22 cellular contexts compared by ENCODE assay signal in genomic region chr5:173630724-173631365, GRCh38. TPM values are rescaled to one million over a fixed set of nuclear protein-coding genes. Genes with fewer than 3 reads are reported as not detected.
DNase-seq lines count a peak whose midpoint lies in the region; ATAC-seq, FAIRE-seq and TF ChIP-seq lines count a peak whose summit lies in the region.
"Had no signal": no experiment of that assay in that cellular context is flagged by ENCODE, and none has a peak within 500 bp of the region (broad histone marks: within the 10 kb centered on the region; RNA-seq: fewer than 3 reads in every experiment).

No MANE protein-coding gene starts in this region.

- H3K79me2 ChIP-seq in HepG2 (ENCODE audit: insufficient read depth, low read length), result no peaks in the 10 kb centered on the region
- H3K79me2 ChIP-seq in smooth muscle cell (ENCODE audit: low read depth), result no peaks in the 10 kb centered on the region

- peaks cover 69% of the 10 kb centered on the region for H3K4me1 ChIP-seq in HepG2 (ENCODE audit: insufficient read depth, low read length)
- H3K4me1 ChIP-seq in right lobe of liver, result peaks cover 0 to 18% (median 4%) of the 10 kb centered on the region in 4 donors
- no peaks in the 10 kb centered on the region for H3K4me1 ChIP-seq in endodermal cell (ENCODE audit: control insufficient read depth, insufficient read depth, low read length)
- peaks cover 8% of the 10 kb centered on the region for H3K4me1 ChIP-seq in smooth muscle cell (ENCODE audit: low read depth)

- H3K27me3 ChIP-seq in HepG2 (ENCODE audit: control insufficient read depth in 1 of 2, insufficient read depth in 2 of 2, low read length in 2 of 2), result peaks cover 0 to 1% of the 10 kb centered on the region in 2 experiments; a peak in 2 of 5 replicates
- H3K27me3 ChIP-seq in right lobe of liver, result no peaks in the 10 kb centered on the region
- H3K27me3 ChIP-seq in endodermal cell (ENCODE audit: control insufficient read depth, insufficient read depth, low read length, poor library complexity, severe bottlenecking), result no peaks in the 10 kb centered on the region
- no peaks in the 10 kb centered on the region for H3K27me3 ChIP-seq in smooth muscle cell (ENCODE audit: low read depth)

- H3K4me3 Mint-ChIP-seq in endodermal cell (no peak overlapping the region), nephron (no peak overlapping the region)
- H3K4me3 Mint-ChIP-seq: CD8-positive, alpha-beta T cell had no signal

- H3K36me3 ChIP-seq in HepG2 (replicated peaks in 1 of 2; ENCODE audit: control insufficient read depth in 1 of 2, insufficient read depth in 2 of 2, low read length in 2 of 2) (no peaks in the 10 kb centered on the region), right lobe of liver (no peaks in the 10 kb centered on the region), endodermal cell (ENCODE audit: control insufficient read depth, insufficient read depth, low read length) (no peaks in the 10 kb centered on the region), smooth muscle cell (ENCODE audit: low read depth) (no peaks in the 10 kb centered on the region)

- no peaks in the 10 kb centered on the region for H3K9me3 Mint-ChIP-seq in endodermal cell
- no peaks in the 10 kb centered on the region for H3K9me3 Mint-ChIP-seq in nephron
- H3K9me3 Mint-ChIP-seq: CD8-positive, alpha-beta T cell had no signal

- 22% methylated on average over 6 of the region's 6 CpGs for whole genome bisulfite sequencing in HepG2 (ENCODE audit: low lambda C conversion rate)
- WGBS in right lobe of liver (ENCODE audit: insufficient coverage, low coverage, low lambda C conversion rate, missing lambda C conversion rate), result 61% methylated on average over 2 of the region's 6 CpGs
- 89 to 92% methylated on average over 5 to 6 of the region's 6 CpGs for WGBS in endodermal cell (ENCODE audit: insufficient coverage in 1 of 2, insufficient read length in 1 of 2), 2 experiments
- WGBS in smooth muscle cell (ENCODE audit: low lambda C conversion rate), result 88% methylated on average over 6 of the region's 6 CpGs

- H3K27ac Mint-ChIP-seq in endodermal cell, result no peak overlapping the region
- H3K27ac Mint-ChIP-seq in nephron, result peak overlapping the region; percentile 43 to 63 (median 53)
- H3K27ac Mint-ChIP-seq: CD8-positive, alpha-beta T cell had no signal

- H3K4me2 ChIP-seq in HepG2 (ENCODE audit: low read depth, low read length) (peak overlapping the region; percentile 60), smooth muscle cell (no peak overlapping the region)
- H3K4me2 ChIP-seq: KMS-11 had no signal

- H3K9ac ChIP-seq in HepG2 (ENCODE audit: insufficient read depth, low read depth, low read length) (no peak overlapping the region), endodermal cell (ENCODE audit: extremely low read depth, low read length, poor library complexity, severe bottlenecking) (no peak overlapping the region), smooth muscle cell (ENCODE audit: low read depth) (no peak overlapping the region)
- H3K9ac ChIP-seq: KMS-11 had no signal

- H3K9me3 ChIP-seq in HepG2 (ENCODE audit: low read length) (no peaks in the 10 kb centered on the region), right lobe of liver (no peaks in the 10 kb centered on the region), endodermal cell (ENCODE audit: control insufficient read depth, low read length) (no peaks in the 10 kb centered on the region), smooth muscle cell (replicated peaks; ENCODE audit: low read depth) (no peaks in the 10 kb centered on the region)

- no peak overlapping the region for H2AFZ ChIP-seq in HepG2 (ENCODE audit: low read length)
- no peak overlapping the region for H2AFZ ChIP-seq in smooth muscle cell (ENCODE audit: low read depth)

- ATAC-seq in HepG2, result peak; percentile 29; the same call in 1 of the 3 replicates
- no peak for ATAC-seq in right lobe of liver
- ATAC-seq: CD8-positive, alpha-beta T cell; GM12878 had no signal

- FAIRE-seq in HepG2 (lab: Jason Lieb, UNC), result no peak
- FAIRE-seq: GM12878 had no signal

- TF ChIP-seq POLR2A in HepG2 (IDR thresholded peaks at IDR 0.05; ENCODE audit: insufficient read depth in 1 of 2, low read depth in 2 of 2, low read length in 2 of 2) (no peak), right lobe of liver (IDR thresholded peaks at IDR 0.05) (no peak)

- POLR2A ChIA-PET in HepG2 (lab: Yijun Ruan, JAX), result no interaction called here

- BruUV-seq in HepG2 (replicated peaks; lab: Mats Ljungman, UMichigan), result no TSS peak

- no peak for TF ChIP-seq EP300 in HepG2 (IDR thresholded peaks at IDR 0.05; ENCODE audit: low read depth in 2 of 2, low read length in 2 of 2)
- no peak for TF ChIP-seq EP300 in HepG2 (CRISPR knock-in tag; IDR thresholded peaks at IDR 0.05; ENCODE audit: borderline replicate concordance)

- no peak for TF ChIP-seq CTCF in HepG2 (CRISPR knock-in tag; IDR thresholded peaks at IDR 0.05)
- TF ChIP-seq CTCF in right lobe of liver (IDR thresholded peaks at IDR 0.05), result no peak
- no peak for TF ChIP-seq CTCF in endodermal cell (conservative IDR thresholded peaks at IDR 0.05)
- TF ChIP-seq CTCF in nephron (IDR thresholded peaks at IDR 0.05; ENCODE audit: unreplicated experiment in 3 of 3), result no peak
- TF ChIP-seq CTCF in smooth muscle cell (IDR thresholded peaks at IDR 0.05; ENCODE audit: borderline replicate concordance, insufficient read depth, poor library complexity, severe bottlenecking), result no peak

- no peaks in the 10 kb centered on the region for H3F3A ChIP-seq in smooth muscle cell (ENCODE audit: low read depth)

- CTCF ChIA-PET in HepG2 (lab: Yijun Ruan, JAX; ENCODE audit: low intra/inter-chr PET ratio, low total read pairs), result no interaction called here

- no peak for TF ChIP-seq RAD21 in HepG2 (CRISPR knock-in tag; IDR thresholded peaks at IDR 0.05)

- H3K27me3 Mint-ChIP-seq in endodermal cell (ENCODE audit: insufficient read depth) (peaks cover 9% of the 10 kb centered on the region), nephron (ENCODE audit: low read depth) (peaks cover 7% of the 10 kb centered on the region)

- DNase-seq in HepG2 (ENCODE audit: low spot score) (no peak), right lobe of liver (no peak), endodermal cell (peak; percentile 26), smooth muscle cell (lab: John Stamatoyannopoulos, UW; ENCODE audit: unreplicated experiment) (no peak), SKM-1 (lab: John Stamatoyannopoulos, UW; ENCODE audit: unreplicated experiment) (no peak), NCI-H146 treated with DMSO at 0.1 percent for 48 hours (lab: John Stamatoyannopoulos, UW; ENCODE audit: unreplicated experiment) (no peak)
- DNase-seq in stimulated activated CD4-positive, alpha-beta T cell treated with anti-CD3 and anti-CD28 coated beads, Interleukin-12 subunit alpha, Interleukin-12 subunit beta, amount 100 ng/mL, for 4 hours, result no peak
- DNase-seq: 8988T; Calu3; CD8-positive, alpha-beta T cell; EL; GOT3; NCI-H1417; NCI-H187 treated with DMSO at 0.1 percent for 48 hours; NCI-H2227 treated with DMSO at 0.1 percent for 48 hours; NCI-H510A treated with DMSO at 0.1 percent for 48 hours; NCI-H774; OCI-M1; SIG-M5 had no signal

- no peaks in the 10 kb centered on the region for H3K36me3 Mint-ChIP-seq in endodermal cell (ENCODE audit: low read depth)
- no peaks in the 10 kb centered on the region for H3K36me3 Mint-ChIP-seq in nephron (ENCODE audit: low read depth)
- H3K36me3 Mint-ChIP-seq: CD8-positive, alpha-beta T cell had no signal

- H4K20me1 ChIP-seq in HepG2 (ENCODE audit: insufficient read depth, low read length) (no peaks in the 10 kb centered on the region), smooth muscle cell (ENCODE audit: low read depth) (no peaks in the 10 kb centered on the region)

- intact Hi-C loops in HepG2 (cut with micrococcal nuclease; ENCODE audit: unreplicated experiment), result no loop called here
- intact Hi-C loops in right lobe of liver (cut with DNase I), result no loop called here

- H3K4me1 Mint-ChIP-seq in endodermal cell, result peaks cover 16% of the 10 kb centered on the region
- peaks cover 49% of the 10 kb centered on the region for H3K4me1 Mint-ChIP-seq in nephron

- in situ Hi-C loops in HepG2 (cut with HindIII; ENCODE audit: extremely low pct_ligation_motif_present, low pct_unique_long_range_greater_than_20kb), result no loop called here

- no peak overlapping the region for H3K27ac ChIP-seq in HepG2 (ENCODE audit: extremely low read length, insufficient read depth, low read length)
- H3K27ac ChIP-seq in right lobe of liver, result no peak overlapping the region
- no peak overlapping the region for H3K27ac ChIP-seq in endodermal cell (ENCODE audit: low read depth, low read length)
- H3K27ac ChIP-seq in smooth muscle cell (ENCODE audit: low read depth), result no peak overlapping the region
- H3K27ac ChIP-seq: KMS-11 had no signal

- H3K4me3 ChIP-seq in HepG2 (replicated peaks in 1 of 3; ENCODE audit: insufficient read depth in 1 of 3, low read depth in 2 of 3, low read length in 3 of 3), result peak overlapping the region in 1 of 3 experiments; percentile 32; a peak in 2 of 6 replicates
- H3K4me3 ChIP-seq in right lobe of liver, result no peak overlapping the region
- H3K4me3 ChIP-seq in endodermal cell (ENCODE audit: low read length), result no peak overlapping the region
- no peak overlapping the region for H3K4me3 ChIP-seq in smooth muscle cell
- H3K4me3 ChIP-seq: GM12878 had no signal

RNA-seq across cellular contexts. Expression of gene BOD1, which starts 14.4 kb away (rescaled TPM):
- 103 and 107 TPM in 2 replicates for total RNA-seq in HepG2 (2016; rRNA removed; fragmentation: Illumina TruSeq; extraction: Trizol)
- total RNA-seq in HepG2 (2016; cell fraction: cytosol; rRNA removed; fragmentation: Illumina TruSeq; extraction: Trizol; ENCODE audit: low read depth), result 294 and 338 TPM in 2 replicates
- 97.4 and 104 TPM in 2 replicates for total RNA-seq in HepG2 (2016; cell fraction: insoluble cytoplasmic fraction; rRNA removed; fragmentation: Illumina TruSeq; extraction: Trizol)
- total RNA-seq in HepG2 (2016; cell fraction: membrane; rRNA removed; fragmentation: Illumina TruSeq; extraction: Trizol), result 322 and 357 TPM in 2 replicates
- 52.9 and 56.3 TPM in 2 replicates for total RNA-seq in HepG2 (2016; cell fraction: nucleus; rRNA removed; fragmentation: Illumina TruSeq; extraction: Trizol)
- polyA plus RNA-seq in HepG2 (2011; rRNA removed), result 68.6 and 81.5 TPM in 2 replicates
- polyA plus RNA-seq in HepG2 (2011; cell fraction: cytosol; rRNA removed), result 64.4 and 81.3 TPM in 2 replicates
- 46.1 and 59.4 TPM in 2 replicates for polyA plus RNA-seq in HepG2 (2011; cell fraction: nucleus; rRNA removed)
- 97.1 and 100 TPM in 2 replicates for polyA plus RNA-seq in HepG2 (2012)
- polyA plus RNA-seq in HepG2 (2016; cell fraction: cytosol; fragmentation: Illumina TruSeq; extraction: Trizol; ENCODE audit: low read depth), result 345 and 348 TPM in 2 replicates
- polyA plus RNA-seq in HepG2 (2016; cell fraction: insoluble cytoplasmic fraction; fragmentation: Illumina TruSeq; extraction: Trizol; ENCODE audit: low read depth), result 95.3 and 104 TPM in 2 replicates
- 290 and 313 TPM in 2 replicates for polyA plus RNA-seq in HepG2 (2016; cell fraction: membrane; fragmentation: Illumina TruSeq; extraction: Trizol; ENCODE audit: low read depth)
- polyA plus RNA-seq in HepG2 (2016; cell fraction: nucleus; fragmentation: Illumina TruSeq; extraction: Trizol; ENCODE audit: insufficient read depth, low read depth), result 82.4 and 85.5 TPM in 2 replicates
- 36.5 and 45.8 TPM in 2 replicates for polyA minus RNA-seq in HepG2 (2011; rRNA and poly(A)+ RNA removed; ENCODE audit: low replicate concordance)
- polyA minus RNA-seq in HepG2 (2011; cell fraction: cytosol; rRNA and poly(A)+ RNA removed), result 34.5 and 35.2 TPM in 2 replicates
- 47.1 and 52.1 TPM in 2 replicates for polyA minus RNA-seq in HepG2 (2011; cell fraction: nucleus; rRNA and poly(A)+ RNA removed)
- total RNA-seq in right lobe of liver, result 10 to 100 TPM; 15.3 to 24.3 (median 19.2) TPM
- 10 to 100 TPM; 79.3 to 92.9 TPM for total RNA-seq in endodermal cell
- polyA plus RNA-seq in endodermal cell (2013, experiment 1 of 2), result 144 TPM
- polyA plus RNA-seq in endodermal cell (2013, experiment 2 of 2), result 121 TPM
- total RNA-seq in smooth muscle cell, result 53.3 and 58.3 TPM in 2 replicates
- polyA plus RNA-seq in smooth muscle cell, result 51.3 and 56.5 TPM in 2 replicates
